Comparison of ENCODE assay signal across 8 cellular contexts in genomic region chr18:79506191-79507075, GRCh38.
DNase-seq lines count a peak whose midpoint lies in the region; ATAC-seq and TF ChIP-seq lines count a peak whose summit lies in the region.

No MANE protein-coding gene starts in this region.

- peaks cover 21% of the 10 kb centered on the region for H3K4me1 ChIP-seq in CD4-positive, CD25-positive, alpha-beta regulatory T cell (ENCODE audit: control insufficient read depth, insufficient read depth, low read length, poor library complexity, severe bottlenecking)

- TF ChIP-seq CTCF in dorsolateral prefrontal cortex (IDR thresholded peaks at IDR 0.05 in 54 of 56, conservative IDR thresholded peaks at IDR 0.05 in 2 of 56; ENCODE audit: low read depth in 1 of 56, partially characterized antibody in 56 of 56) (no peak), neural crest cell (conservative IDR thresholded peaks at IDR 0.05) (no peak)

- ATAC-seq in CD4-positive, CD25-positive, alpha-beta regulatory T cell (ENCODE audit: low read depth in 2 of 2) = peak; percentile 25 to 42

- H3K4me3 ChIP-seq in CD4-positive, CD25-positive, alpha-beta regulatory T cell (ENCODE audit: low read depth, low read length) = no peak overlapping the region
- H3K4me3 ChIP-seq in dorsolateral prefrontal cortex = peak overlapping the region in 49 of 59 donors; percentile 17 to 73 (median 55)

- peak overlapping the region; percentile 61 for H3K27ac ChIP-seq in CD4-positive, CD25-positive, alpha-beta regulatory T cell (ENCODE audit: insufficient read depth, low read length, poor library complexity, severe bottlenecking)
- H3K27ac ChIP-seq in dorsolateral prefrontal cortex = peak overlapping the region in 57 of 59 donors; percentile 32 to 92 (median 83)

- H3K27me3 Mint-ChIP-seq in CD4-positive, CD25-positive, alpha-beta regulatory T cell = no peaks in the 10 kb centered on the region
- peaks cover 2% of the 10 kb centered on the region for H3K27me3 Mint-ChIP-seq in IgD-negative memory B cell
- H3K27me3 Mint-ChIP-seq in neural crest cell (ENCODE audit: low read depth) = peaks cover 7% of the 10 kb centered on the region

- H3K9me3 ChIP-seq in CD4-positive, CD25-positive, alpha-beta regulatory T cell (ENCODE audit: control insufficient read depth in 2 of 2, low read length in 2 of 2) = no peaks in the 10 kb centered on the region

- peaks cover 8% of the 10 kb centered on the region for H3K36me3 ChIP-seq in CD4-positive, CD25-positive, alpha-beta regulatory T cell (ENCODE audit: control insufficient read depth, insufficient read depth, low read length)

- H3K4me1 Mint-ChIP-seq in CD4-positive, CD25-positive, alpha-beta regulatory T cell = peaks cover 0 to 70% (median 34%) of the 10 kb centered on the region in 4 donors
- H3K4me1 Mint-ChIP-seq in IgD-negative memory B cell (peaks cover 49 to 55% (median 52%) of the 10 kb centered on the region in 3 donors), neural crest cell (peaks cover 6% of the 10 kb centered on the region)

- H3K9me3 Mint-ChIP-seq in CD4-positive, CD25-positive, alpha-beta regulatory T cell = peaks cover 0 to 1% (median 0%) of the 10 kb centered on the region in 7 donors
- no peaks in the 10 kb centered on the region for H3K9me3 Mint-ChIP-seq in IgD-negative memory B cell
- H3K9me3 Mint-ChIP-seq in neural crest cell = no peaks in the 10 kb centered on the region

- H3K27ac Mint-ChIP-seq in CD4-positive, CD25-positive, alpha-beta regulatory T cell = peak overlapping the region; percentile 38 to 93 (median 91)
- peak overlapping the region; percentile 84 to 96 (median 96) for H3K27ac Mint-ChIP-seq in IgD-negative memory B cell
- H3K27ac Mint-ChIP-seq in neural crest cell (ENCODE audit: unreplicated experiment) = peak overlapping the region; percentile 37

- H3K4me3 Mint-ChIP-seq in CD4-positive, CD25-positive, alpha-beta regulatory T cell = peak overlapping the region; percentile 7 to 70 (median 56)
- peak overlapping the region; percentile 25 to 75 (median 64) for H3K4me3 Mint-ChIP-seq in IgD-negative memory B cell
- no peak overlapping the region for H3K4me3 Mint-ChIP-seq in neural crest cell

- DNase-seq in CD4-positive, CD25-positive, alpha-beta regulatory T cell = peak in 2 of 3 donors; percentile 24 to 27
- DNase-seq in dorsolateral prefrontal cortex = peak in 4 of 10 donors; percentile 10 to 39 (median 27)
- DNase-seq in neural crest cell (ENCODE audit: low read depth, low spot score) = no peak
- no peak for DNase-seq in NCI-H1105 (lab: John Stamatoyannopoulos, UW)
- no peak for DNase-seq in stimulated activated CD4-positive, alpha-beta T cell treated with anti-CD3 and anti-CD28 coated beads, Interleukin-1b, Interleukin-23, amount 100 ng/mL, for 48 hours
- no peak for DNase-seq in HCEC 1CT
- no peak for DNase-seq in 8988T

- H3K36me3 Mint-ChIP-seq in CD4-positive, CD25-positive, alpha-beta regulatory T cell = peaks cover 7% of the 10 kb centered on the region
- H3K36me3 Mint-ChIP-seq in IgD-negative memory B cell (peaks cover 2% of the 10 kb centered on the region), neural crest cell (ENCODE audit: low read depth) (no peaks in the 10 kb centered on the region)

- intact Hi-C loops in dorsolateral prefrontal cortex (cut with DNase I) = no loop called here

- H3K27me3 ChIP-seq in CD4-positive, CD25-positive, alpha-beta regulatory T cell (ENCODE audit: control insufficient read depth, insufficient read depth, low read length) = no peaks in the 10 kb centered on the region
- peaks cover 0 to 7% (median 0%) of the 10 kb centered on the region in 45 donors for H3K27me3 ChIP-seq in dorsolateral prefrontal cortex

Comparison
In these comparisons a context has a peak if more than half of its experiments do, and no peak if none do; other contexts are left out.
1. DNase-seq: peak in CD4-positive, CD25-positive, alpha-beta regulatory T cell (2 of 3); none in neural crest cell (single experiment), NCI-H1105 (single experiment), stimulated activated CD4-positive, alpha-beta T cell treated with anti-CD3 and anti-CD28 coated beads, Interleukin-1b, Interleukin-23, amount 100 ng/mL, for 48 hours (single experiment), HCEC 1CT (single experiment) and 8988T (single experiment).
2. H3K27ac Mint-ChIP-seq: peak in every context shown above with its lines; median percentile 96 in IgD-negative memory B cell; 91 in CD4-positive, CD25-positive, alpha-beta regulatory T cell; 37 in neural crest cell.